8 cellular contexts compared by ENCODE assay signal in the genomic region with DNA sequence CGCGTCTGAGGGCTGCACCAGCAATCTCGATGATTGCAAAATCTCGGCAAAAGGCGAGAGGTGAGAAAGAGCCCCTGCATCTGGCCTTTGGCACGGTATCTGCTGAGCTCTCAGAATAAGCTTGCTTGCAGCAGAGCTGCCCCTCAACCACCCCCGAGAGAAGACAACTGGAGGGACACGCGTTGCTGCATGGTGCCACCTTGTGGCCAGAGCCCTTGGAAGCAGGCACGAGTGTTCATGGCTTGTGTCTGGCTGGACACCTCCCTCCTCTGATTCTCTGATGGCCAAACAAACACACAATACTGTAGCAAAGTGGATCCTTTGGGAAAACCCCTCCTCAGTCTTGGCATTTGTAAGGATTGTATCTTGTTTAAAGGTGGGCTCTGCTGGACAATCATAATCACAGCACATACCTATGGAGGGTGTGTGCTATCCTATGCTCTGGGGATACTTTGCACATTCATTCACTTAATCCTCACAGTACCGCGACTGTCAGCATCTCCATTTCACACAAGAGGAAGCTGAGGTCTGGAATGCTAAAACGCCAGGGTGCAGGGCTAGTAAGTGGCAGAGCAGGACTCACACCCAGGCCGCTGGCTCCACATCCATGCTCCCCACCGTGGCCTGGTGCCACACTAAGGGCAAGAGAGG.
DNase-seq lines count a peak whose midpoint lies in the region; ATAC-seq, FAIRE-seq and TF ChIP-seq lines count a peak whose summit lies in the region.
"Not testable (repeated sequence)": the region's sequence is repeated elsewhere in the genome, so short reads cannot be mapped to it uniquely, and the experiment has no call there.

No MANE protein-coding gene starts in this region.

- not testable (repeated sequence) for H3K4me3 ChIP-seq in GM12875 (ENCODE audit: low read depth, low read length); endothelial cell of umbilical vein (replicated peaks in 1 of 3; ENCODE audit: insufficient read depth in 1 of 3, low read depth in 1 of 3, low read length in 3 of 3); gastrocnemius medialis

- not testable (repeated sequence) for TF ChIP-seq POLR2A in endothelial cell of umbilical vein (IDR thresholded peaks at IDR 0.05; ENCODE audit: low read depth, low read length); gastrocnemius medialis (IDR thresholded peaks at IDR 0.05)

- H3K27ac ChIP-seq in endothelial cell of umbilical vein (ENCODE audit: insufficient read depth, low read depth, low read length) = not testable (repeated sequence)
- H3K27ac ChIP-seq in gastrocnemius medialis = peak overlapping the region in 1 of 4 donors; percentile 34

- not testable (repeated sequence) for H3K9me1 ChIP-seq in endothelial cell of umbilical vein (replicated peaks; ENCODE audit: control insufficient read depth, extremely low read depth, insufficient read depth, low read length)

- intact Hi-C loops in endothelial cell of umbilical vein (cut with micrococcal nuclease) = loop anchor here (1.0 kb wide), 3 partner anchors 17 to 77 kb away; no protein-coding TSS in a partner anchor
- intact Hi-C loops in gastrocnemius medialis (cut with DNase I; ENCODE audit: low total_unique reads) = loop anchor here (1.0 kb wide), 1 partner anchor 67 kb away; no protein-coding TSS in a partner anchor

- H3K4me2 ChIP-seq in endothelial cell of umbilical vein (ENCODE audit: insufficient read depth, low read length) = not testable (repeated sequence)

- peak; percentile 49 for DNase-seq in ACHN
- DNase-seq in NCI-H1092 treated with DMSO at 0.1 percent for 48 hours (lab: John Stamatoyannopoulos, UW) = peak; percentile 71
- DNase-seq in RCC 7860 (ENCODE audit: low spot score) = peak; percentile 41
- DNase-seq in activated T-cell treated with anti-CD3 and anti-CD28 coated beads for 1 hour (ENCODE audit: low read depth) = peak; percentile 17
- DNase-seq in endothelial cell of umbilical vein (ENCODE audit: low read depth, low spot score) = peak; percentile 59
- peak; percentile 69 for DNase-seq in left lobe of liver (ENCODE audit: low spot score)
- peak; percentile 30 to 55 for DNase-seq in gastrocnemius medialis

- not testable (repeated sequence) for H2AFZ ChIP-seq in endothelial cell of umbilical vein (ENCODE audit: low read depth, low read length)

- peak; percentile 79 for ATAC-seq in left lobe of liver
- ATAC-seq in gastrocnemius medialis = peak; percentile 78 to 79

- not testable (repeated sequence) for H3K9ac ChIP-seq in endothelial cell of umbilical vein (replicated peaks; ENCODE audit: extremely low read depth, insufficient read depth, low read length)

- FAIRE-seq in RCC 7860 (lab: Jason Lieb, UNC) = not testable (repeated sequence)
- FAIRE-seq in endothelial cell of umbilical vein (lab: Jason Lieb, UNC) = peak; percentile 87

- H3K79me2 ChIP-seq in endothelial cell of umbilical vein (ENCODE audit: control insufficient read depth, insufficient read depth, low read length) = not testable (repeated sequence)

- TF ChIP-seq CTCF in GM12875 (IDR thresholded peaks at IDR 0.05; ENCODE audit: borderline replicate concordance, insufficient read depth, low read depth, low read length) (peak; percentile 74), endothelial cell of umbilical vein (IDR thresholded peaks at IDR 0.05; ENCODE audit: extremely low read depth in 1 of 2, insufficient read depth in 1 of 2, low read depth in 1 of 2, low read length in 2 of 2) (peak; percentile 60 to 86), gastrocnemius medialis (IDR thresholded peaks at IDR 0.05 in 4 of 5, conservative IDR thresholded peaks at IDR 0.05 in 1 of 5) (peak; percentile 27 to 74 (median 44))

- peaks cover under 1 to 10% of the 10 kb centered on the region in 2 experiments for H3K27me3 ChIP-seq in endothelial cell of umbilical vein (ENCODE audit: control insufficient read depth in 2 of 2, insufficient read depth in 2 of 2, low read length in 2 of 2)
- not testable (repeated sequence) for H3K27me3 ChIP-seq in gastrocnemius medialis

- not testable (repeated sequence) for BruUV-seq in endothelial cell of umbilical vein (replicated peaks; lab: Mats Ljungman, UMichigan)

- not testable (repeated sequence) for H3K4me1 ChIP-seq in endothelial cell of umbilical vein (ENCODE audit: control insufficient read depth, extremely low read depth, insufficient read depth, low read length); gastrocnemius medialis

- dilution Hi-C loops in endothelial cell of umbilical vein (cut with MboI; ENCODE audit: extremely low pct_ligation_motif_present, low sequenced_read_pairs) = not testable (repeated sequence)

- in situ Hi-C loops in ACHN (cut with HindIII; ENCODE audit: low pct_ligation_motif_present, low pct_unique_long_range_greater_than_20kb, low sequenced_read_pairs) = not testable (repeated sequence)
- in situ Hi-C loops in gastrocnemius medialis (cut with MboI; ENCODE audit: low sequenced_read_pairs in 4 of 4) = loop anchor here in 3 of 4 donors (5.0 to 10.0 kb wide), 2 partner anchors 64 to 67 kb away; no protein-coding TSS in a partner anchor

- not testable (repeated sequence) for H4K20me1 ChIP-seq in endothelial cell of umbilical vein (replicated peaks; ENCODE audit: control insufficient read depth, extremely low read depth, insufficient read depth, low read length)

- CTCF ChIA-PET in endothelial cell of umbilical vein (lab: Charles Lee) = interaction anchor here (0.6 to 8.4 kb wide), 16 partner anchors 9 to 159 kb away, joined by 3 to 199 read pairs (median 4); no protein-coding TSS in a partner anchor

- POLR2A ChIA-PET in endothelial cell of umbilical vein (lab: Charles Lee) = not testable (repeated sequence)

- not testable (repeated sequence) for H3K9me3 ChIP-seq in endothelial cell of umbilical vein (replicated peaks; ENCODE audit: control insufficient read depth, insufficient read depth, low read length); gastrocnemius medialis

- H3K36me3 ChIP-seq in endothelial cell of umbilical vein (ENCODE audit: control insufficient read depth in 2 of 2, extremely low read depth in 1 of 2, insufficient read depth in 2 of 2, low read length in 2 of 2); gastrocnemius medialis: not testable (repeated sequence)

TF ChIP-seq in endothelial cell of umbilical vein, 7 proteins besides CTCF, POLR2A, EP300 and RAD21:
- TF ChIP-seq, protein P1, sequence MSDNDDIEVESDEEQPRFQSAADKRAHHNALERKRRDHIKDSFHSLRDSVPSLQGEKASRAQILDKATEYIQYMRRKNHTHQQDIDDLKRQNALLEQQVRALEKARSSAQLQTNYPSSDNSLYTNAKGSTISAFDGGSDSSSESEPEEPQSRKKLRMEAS (IDR thresholded peaks at IDR 0.05; ENCODE audit: insufficient read depth, insufficient read length) = peak; percentile 10

Comparison
In these comparisons a context has a peak if more than half of its experiments do, and no peak if none do; other contexts are left out.
1. DNase-seq: peak in every context shown above with its lines; median percentile 71 in NCI-H1092 treated with DMSO at 0.1 percent for 48 hours; 69 in left lobe of liver; 59 in endothelial cell of umbilical vein; 49 in ACHN; 42 in gastrocnemius medialis; 41 in RCC 7860; 17 in activated T-cell treated with anti-CD3 and anti-CD28 coated beads for 1 hour.